In genomic region chr3:27599741-27600140, GRCh38 we compare ENCODE assay signal across 1 cellular context.
DNase-seq lines count a peak whose midpoint lies in the region; TF ChIP-seq lines count a peak whose summit lies in the region.
"Not testable (repeated sequence)": the region's sequence is repeated elsewhere in the genome, so short reads cannot be mapped to it uniquely, and the experiment has no call there.

No MANE protein-coding gene starts in this region.

- TF ChIP-seq CTCF in thyroid gland (IDR thresholded peaks at IDR 0.05) = not testable (repeated sequence)

- H3K27ac ChIP-seq in thyroid gland = not testable (repeated sequence)

- H3K4me3 ChIP-seq in thyroid gland (replicated peaks in 1 of 3) = not testable (repeated sequence)

- DNase-seq in thyroid gland = peak; percentile 68 to 80

- H3K27me3 ChIP-seq in thyroid gland = not testable (repeated sequence)

- 43 to 63% methylated on average over 7 of the region's 7 CpGs for WGBS in thyroid gland, 2 donors

- TF ChIP-seq POLR2A in thyroid gland (IDR thresholded peaks at IDR 0.05) = not testable (repeated sequence)

- H3K4me1 ChIP-seq in thyroid gland = peaks cover 9 to 11% of the 10 kb centered on the region in 2 donors

- H3K36me3 ChIP-seq in thyroid gland = not testable (repeated sequence)

- intact Hi-C loops in thyroid gland (cut with DNase I) = not testable (repeated sequence)

- not testable (repeated sequence) for H3K9me3 ChIP-seq in thyroid gland
